Comparison of ENCODE assay signal across 8 cellular contexts in genomic region chr1:61049850-61050540, GRCh38. TPM values are rescaled to one million over a fixed set of nuclear protein-coding genes. Genes with fewer than 3 reads are reported as not detected.
DNase-seq lines count a peak whose midpoint lies in the region; ATAC-seq, FAIRE-seq and TF ChIP-seq lines count a peak whose summit lies in the region.

No MANE protein-coding gene starts in this region.

- H3K4me3 ChIP-seq in bronchial epithelial cell (ENCODE audit: low read depth, low read length): peak overlapping the region; percentile 78
- peak overlapping the region; percentile 86 for H3K4me3 ChIP-seq in smooth muscle cell

- POLR2A ChIA-PET in WTC11 (lab: Charles Lee): interaction anchor here (0.5 to 2.2 kb wide), 5 partner anchors 28 to 538 kb away, joined by 3 to 9 read pairs (median 4); no protein-coding TSS in a partner anchor

- TF ChIP-seq CTCF in WTC11 (IDR thresholded peaks at IDR 0.05): peak; percentile 94
- TF ChIP-seq CTCF in bronchial epithelial cell (IDR thresholded peaks at IDR 0.05; ENCODE audit: insufficient read depth, low read length, severe bottlenecking): peak; percentile 95
- peak; percentile 94 for TF ChIP-seq CTCF in smooth muscle cell (IDR thresholded peaks at IDR 0.05; ENCODE audit: borderline replicate concordance, insufficient read depth, poor library complexity, severe bottlenecking)

- H3K36me3 ChIP-seq in bronchial epithelial cell (ENCODE audit: control insufficient read depth, insufficient read depth, low read length) (no peaks in the 10 kb centered on the region), smooth muscle cell (ENCODE audit: low read depth) (no peaks in the 10 kb centered on the region)

- H3K36me3 Mint-ChIP-seq in WTC11: no peaks in the 10 kb centered on the region
- H3K36me3 Mint-ChIP-seq in immature natural killer cell: no peaks in the 10 kb centered on the region

- H3K79me2 ChIP-seq in smooth muscle cell (ENCODE audit: low read depth): no peaks in the 10 kb centered on the region

- CTCF ChIA-PET in WTC11 (lab: Charles Lee): interaction anchor here (0.6 to 4.7 kb wide), 68 partner anchors 9 to 1079 kb away, joined by 3 to 66 read pairs (median 4); partner anchors contain the start of gene NFIA

- DNase-seq in NCI-H2196 treated with DMSO at 0.1 percent for 48 hours (lab: John Stamatoyannopoulos, UW; ENCODE audit: unreplicated experiment): peak; percentile 85
- DNase-seq in WTC11 (ENCODE audit: low spot score): peak; percentile 97
- peak; percentile 71 for DNase-seq in bronchial epithelial cell (ENCODE audit: low read depth)
- DNase-seq in immature natural killer cell: peak; percentile 78 to 83 (median 80)
- DNase-seq in smooth muscle cell (lab: John Stamatoyannopoulos, UW; ENCODE audit: unreplicated experiment): peak; percentile 73
- no peak for DNase-seq in GF-D8 (lab: John Stamatoyannopoulos, UW)

- peak overlapping the region; percentile 18 for H3K9ac ChIP-seq in smooth muscle cell (ENCODE audit: low read depth)

- no peak for FAIRE-seq in bronchial epithelial cell (lab: Jason Lieb, UNC)

- H3K4me1 ChIP-seq in smooth muscle cell (ENCODE audit: low read depth): peaks cover 22% of the 10 kb centered on the region

- ATAC-seq in GM18498 (IDR thresholded peaks at IDR 0.05; ENCODE audit: unreplicated experiment) (peak; percentile 73), HG03025 (IDR thresholded peaks at IDR 0.05; ENCODE audit: low FRiP score, unreplicated experiment) (peak; percentile 70), WTC11 (peak; percentile 69)

- H3K4me3 Mint-ChIP-seq in WTC11 (peak overlapping the region; percentile 70), immature natural killer cell (peak overlapping the region; percentile 68 to 86 (median 83))

- peaks cover 36% of the 10 kb centered on the region for H3K4me1 Mint-ChIP-seq in WTC11
- H3K4me1 Mint-ChIP-seq in immature natural killer cell: peaks cover 19 to 37% of the 10 kb centered on the region in 2 donors

- H3K9me3 ChIP-seq in smooth muscle cell (replicated peaks; ENCODE audit: low read depth): no peaks in the 10 kb centered on the region

- H2AFZ ChIP-seq in smooth muscle cell (ENCODE audit: low read depth): peak overlapping the region; percentile 94

- 0% methylated on average over 23 of the region's 48 CpGs for WGBS in smooth muscle cell (ENCODE audit: low lambda C conversion rate)

- H3K27ac Mint-ChIP-seq in WTC11 (no peak overlapping the region), immature natural killer cell (no peak overlapping the region)

- H4K20me1 ChIP-seq in smooth muscle cell (ENCODE audit: low read depth): no peaks in the 10 kb centered on the region

- H3K4me2 ChIP-seq in smooth muscle cell: peak overlapping the region; percentile 93

- H3K27me3 ChIP-seq in bronchial epithelial cell (ENCODE audit: control insufficient read depth, insufficient read depth, low read length) (no peaks in the 10 kb centered on the region), smooth muscle cell (ENCODE audit: low read depth) (peaks cover 45% of the 10 kb centered on the region)

- peaks cover 5% of the 10 kb centered on the region for H3F3A ChIP-seq in smooth muscle cell (ENCODE audit: low read depth)

- no peaks in the 10 kb centered on the region for H3K9me3 Mint-ChIP-seq in WTC11
- no peaks in the 10 kb centered on the region for H3K9me3 Mint-ChIP-seq in immature natural killer cell

- H3K27me3 Mint-ChIP-seq in WTC11 (ENCODE audit: low read depth) (peaks cover 50% of the 10 kb centered on the region), immature natural killer cell (ENCODE audit: low read depth in 3 of 3) (peaks cover 14 to 29% (median 23%) of the 10 kb centered on the region in 3 donors)

- H3K27ac ChIP-seq in smooth muscle cell (ENCODE audit: low read depth): no peak overlapping the region

TF ChIP-seq in WTC11, 78 proteins besides CTCF, POLR2A, EP300 and RAD21 (continues in another document):
- TF ChIP-seq USF1 (CRISPR knock-in tag; IDR thresholded peaks at IDR 0.05) (peak; percentile 35; the same call in 1 of the 2 replicates), ERG (CRISPR knock-in tag; IDR thresholded peaks at IDR 0.05) (no peak), IRF1 (CRISPR knock-in tag; IDR thresholded peaks at IDR 0.05) (no peak), MXD4 (CRISPR knock-in tag; IDR thresholded peaks at IDR 0.05; ENCODE audit: borderline replicate concordance) (no peak), NR2C2 (CRISPR knock-in tag; IDR thresholded peaks at IDR 0.05) (no peak), ZNF121 (CRISPR knock-in tag; IDR thresholded peaks at IDR 0.05) (peak; percentile 85; the same call in 1 of the 2 replicates), ATF1 (CRISPR knock-in tag; IDR thresholded peaks at IDR 0.05) (no peak), GRHL2 (CRISPR knock-in tag; IDR thresholded peaks at IDR 0.05; ENCODE audit: insufficient replicate concordance, severe bottlenecking) (no peak), ZNF232 (CRISPR knock-in tag; IDR thresholded peaks at IDR 0.05) (no peak), IRF2 (CRISPR knock-in tag; IDR thresholded peaks at IDR 0.05; ENCODE audit: borderline replicate concordance, low read depth) (no peak), NFYB (CRISPR knock-in tag; conservative IDR thresholded peaks at IDR 0.05; ENCODE audit: low read depth) (no peak), USF2 (CRISPR knock-in tag; IDR thresholded peaks at IDR 0.05) (no peak), E2F1 (CRISPR knock-in tag; IDR thresholded peaks at IDR 0.05) (no peak), RORB (CRISPR knock-in tag; IDR thresholded peaks at IDR 0.05) (no peak), CDX4 (CRISPR knock-in tag; IDR thresholded peaks at IDR 0.05; ENCODE audit: borderline replicate concordance) (no peak), PRRX2 (CRISPR knock-in tag; IDR thresholded peaks at IDR 0.05) (no peak), ZNF317 (CRISPR knock-in tag; IDR thresholded peaks at IDR 0.05; ENCODE audit: borderline replicate concordance, low read depth) (no peak)

RNA-seq across cellular contexts. Expression of gene NFIA, which starts 32.4 kb away (rescaled TPM):
- 7.3 to 16.7 TPM (median 8.6 TPM) in 3 replicates for total RNA-seq in WTC11 (2021)
- total RNA-seq in bronchial epithelial cell: 7.4 and 11.3 TPM in 2 replicates
- polyA plus RNA-seq in immature natural killer cell: 10 to 100 TPM in 1 of 3 donors, 1 to 10 TPM in 2; 1.7 to 11.5 (median 3.9) TPM
- total RNA-seq in smooth muscle cell: 5.4 and 6.2 TPM in 2 replicates
- polyA plus RNA-seq in smooth muscle cell: 5.0 and 7.6 TPM in 2 replicates
